In genomic region chr16:78465730-78466129, GRCh38 we compare ENCODE assay signal across 9 cellular contexts.
"Had no signal": no experiment of that assay in that cellular context is flagged by ENCODE, and none has a peak within 500 bp of the region (broad histone marks: within the 10 kb centered on the region; RNA-seq: fewer than 3 reads in every experiment).

No MANE protein-coding gene starts in this region.

- ATAC-seq: GM23338 had no signal

- H3K27ac ChIP-seq: KMS-11 had no signal

- H3K4me3 ChIP-seq: GM23338 had no signal

- DNase-seq: H9, HCEC 1CT, Karpas-422, KBM-7 had no signal

- H3K4me2 ChIP-seq: GM23338, KMS-11 had no signal

- H2AFZ ChIP-seq: GM23338 had no signal

- FAIRE-seq: H1, H54, HTR-8/SVneo had no signal

- H3K9ac ChIP-seq: KMS-11 had no signal
